15 cellular contexts compared by ENCODE assay signal in the genomic region with DNA sequence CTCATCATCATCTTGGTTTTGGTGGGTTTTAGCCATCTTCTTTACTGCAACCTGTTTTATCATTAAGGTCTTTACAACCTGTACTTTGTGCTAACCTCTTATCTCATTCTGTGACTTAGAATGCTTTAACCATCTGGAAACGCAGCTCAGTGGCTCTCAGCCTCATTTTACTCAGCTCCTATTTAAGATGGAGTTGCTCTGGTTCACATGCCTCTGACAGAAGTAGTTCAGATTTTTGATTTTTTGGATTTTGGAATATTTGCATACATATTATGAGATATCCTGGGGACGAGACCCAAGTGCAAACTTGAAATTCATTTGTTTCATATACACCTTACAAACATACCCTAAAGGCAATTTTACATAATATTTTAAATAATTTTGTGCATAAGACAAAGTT. TPM values are rescaled to one million over a fixed set of nuclear protein-coding genes. Genes with fewer than 3 reads are reported as not detected.
A peak's percentile ranks its signal among the peaks of the same experiment; 100 is the strongest.
DNase-seq lines count a peak whose midpoint lies in the region; ATAC-seq, FAIRE-seq and TF ChIP-seq lines count a peak whose summit lies in the region.
"Had no signal": no experiment of that assay in that cellular context is flagged by ENCODE, and none has a peak within 500 bp of the region (broad histone marks: within the 10 kb centered on the region; RNA-seq: fewer than 3 reads in every experiment).

No MANE protein-coding gene starts in this region.

- no peak overlapping the region for H3K4me2 ChIP-seq in K562 (ENCODE audit: insufficient read depth, low read length)

- no peak overlapping the region for H2AFZ ChIP-seq in K562 (ENCODE audit: low read depth, low read length)

- BruUV-seq in K562 (replicated peaks; lab: Mats Ljungman, UMichigan), result no TSS peak

- no peaks in the 10 kb centered on the region for H3K9me3 Mint-ChIP-seq in IgD-negative memory B cell
- no peaks in the 10 kb centered on the region for H3K9me3 Mint-ChIP-seq in stimulated activated memory B cell treated with anti-CD40 and anti-IgM and Interleukin-4, amounts not matched to agents 10 μg/mL and 1 μg/mL and 100 μg/mL, for 72 hours

- H3K4me1 ChIP-seq in cardiac muscle cell (ENCODE audit: low read depth) (peaks cover 36% of the 10 kb centered on the region), right cardiac atrium (ENCODE audit: control insufficient read depth, insufficient read depth, low read length) (peaks cover 7% of the 10 kb centered on the region), K562 (replicated peaks in 1 of 2; ENCODE audit: control insufficient read depth in 2 of 2, insufficient read depth in 2 of 2, low read length in 2 of 2) (peaks cover 6 to 37% of the 10 kb centered on the region in 2 experiments; a peak in 4 of 5 replicates)

- no peak for DNase-seq in cardiac muscle cell (ENCODE audit: low read depth in 1 of 2, low spot score in 1 of 2)
- no peak for DNase-seq in right cardiac atrium
- DNase-seq in K562 (ENCODE audit: extremely low read depth in 1 of 4, low spot score in 3 of 4), result no peak
- DNase-seq in SHP77 treated with DMSO at 0.1 percent for 48 hours (lab: John Stamatoyannopoulos, UW), result no peak
- no peak for DNase-seq in GM10266 (ENCODE audit: extremely low spot score)
- DNase-seq: C1 segment of cervical spinal cord, DMS53, H9, NCI-H1105 treated with DMSO at 0.1 percent for 48 hours, NCI-H187, NCI-H446, OCI-M1 had no signal

- in situ Hi-C loops in K562 (cut with MboI), result no loop called here

- H3K36me3 ChIP-seq in cardiac muscle cell (peaks cover 7% of the 10 kb centered on the region), K562 (ENCODE audit: control insufficient read depth, insufficient read depth, low read length) (peaks cover 54% of the 10 kb centered on the region)

- POLR2A ChIA-PET in K562 (lab: Yijun Ruan, JAX), result interaction anchor here (0.6 to 3.7 kb wide), 5 partner anchors 8 to 188 kb away, joined by 3 to 12 read pairs (median 6); a partner anchor contains a TSS

- TF ChIP-seq CTCF in cardiac muscle cell (IDR thresholded peaks at IDR 0.05; ENCODE audit: low read depth, low read length) (no peak), K562 (IDR thresholded peaks at IDR 0.05 in 2 of 3, conservative IDR thresholded peaks at IDR 0.05 in 1 of 3; ENCODE audit: insufficient read depth in 2 of 3, low read depth in 1 of 3, low read length in 3 of 3) (no peak), GM10266 (IDR thresholded peaks at IDR 0.05; ENCODE audit: control insufficient read depth, insufficient read depth, low read depth, missing control alignments) (no peak)

- 72% methylated on average over 2 of the region's 2 CpGs for whole genome bisulfite sequencing in right cardiac atrium
- WGBS in K562 (ENCODE audit: insufficient coverage, low coverage, missing lambda C conversion rate), result 75% methylated on average over 2 of the region's 2 CpGs

- no peak for TF ChIP-seq RAD21 in K562 (CRISPR knock-in tag; conservative IDR thresholded peaks at IDR 0.05 in 1 of 2, IDR thresholded peaks at IDR 0.05 in 1 of 2)

- H3K27me3 Mint-ChIP-seq in IgD-negative memory B cell, result no peaks in the 10 kb centered on the region
- no peaks in the 10 kb centered on the region for H3K27me3 Mint-ChIP-seq in stimulated activated memory B cell treated with anti-CD40 and anti-IgM and Interleukin-4, amounts not matched to agents 10 μg/mL and 1 μg/mL and 100 μg/mL, for 72 hours

- peaks cover 99% of the 10 kb centered on the region for H3K79me2 ChIP-seq in K562 (ENCODE audit: control insufficient read depth, insufficient read depth, low read length)

- TF ChIP-seq EP300 in K562 (IDR thresholded peaks at IDR 0.05; ENCODE audit: low read length), result no peak

- H3K4me1 Mint-ChIP-seq in IgD-negative memory B cell, result peaks cover 35 to 42% (median 37%) of the 10 kb centered on the region in 3 donors
- peaks cover 21% of the 10 kb centered on the region for H3K4me1 Mint-ChIP-seq in stimulated activated memory B cell treated with anti-CD40 and anti-IgM and Interleukin-4, amounts not matched to agents 10 μg/mL and 1 μg/mL and 100 μg/mL, for 72 hours

- peaks cover 4% of the 10 kb centered on the region for H3K36me3 Mint-ChIP-seq in IgD-negative memory B cell
- H3K36me3 Mint-ChIP-seq in stimulated activated memory B cell treated with anti-CD40 and anti-IgM and Interleukin-4, amounts not matched to agents 10 μg/mL and 1 μg/mL and 100 μg/mL, for 72 hours, result peaks cover 44% of the 10 kb centered on the region

- no peaks in the 10 kb centered on the region for H3K9me1 ChIP-seq in K562 (ENCODE audit: control insufficient read depth, insufficient read depth, low read length)

- H3K27me3 ChIP-seq in cardiac muscle cell, result no peaks in the 10 kb centered on the region
- H3K27me3 ChIP-seq in right cardiac atrium (ENCODE audit: control insufficient read depth, insufficient read depth), result no peaks in the 10 kb centered on the region
- no peaks in the 10 kb centered on the region for H3K27me3 ChIP-seq in K562 (ENCODE audit: control insufficient read depth in 2 of 2, insufficient read depth in 2 of 2, low read length in 2 of 2)

- H4K20me1 ChIP-seq in K562 (replicated peaks; ENCODE audit: control insufficient read depth, insufficient read depth, low read length), result peaks cover 14% of the 10 kb centered on the region

- intact Hi-C loops in right cardiac atrium (cut with DNase I), result no loop called here
- intact Hi-C loops in K562 (cut with micrococcal nuclease), result loop anchor here (5.0 to 10.0 kb wide), 2 partner anchors 36 to 1043 kb away; a partner anchor contains a TSS

- CTCF ChIA-PET in K562 (lab: Yijun Ruan, JAX; ENCODE audit: low intra/inter-chr PET ratio), result no interaction called here

- FAIRE-seq in K562 (lab: Jason Lieb, UNC), result no peak
- FAIRE-seq: A204.1 had no signal

- H3K4me3 Mint-ChIP-seq in IgD-negative memory B cell, result no peak overlapping the region
- H3K4me3 Mint-ChIP-seq in stimulated activated memory B cell treated with anti-CD40 and anti-IgM and Interleukin-4, amounts not matched to agents 10 μg/mL and 1 μg/mL and 100 μg/mL, for 72 hours, result no peak overlapping the region
- H3K4me3 Mint-ChIP-seq: H9 had no signal

- H3K4me3 ChIP-seq in cardiac muscle cell (no peak overlapping the region), right cardiac atrium (ENCODE audit: low read length) (no peak overlapping the region), K562 (no peak overlapping the region)

- H3K9ac ChIP-seq in K562 (ENCODE audit: insufficient read depth in 1 of 2, low read depth in 2 of 2, low read length in 2 of 2), result no peak overlapping the region

- peak overlapping the region; percentile 98 for H3K27ac ChIP-seq in cardiac muscle cell
- no peak overlapping the region for H3K27ac ChIP-seq in right cardiac atrium (ENCODE audit: low read length)
- H3K27ac ChIP-seq in K562 (ENCODE audit: extremely low read depth, low read depth, low read length), result no peak overlapping the region

- ATAC-seq in right cardiac atrium (no peak), K562 (no peak)
- ATAC-seq in stimulated activated memory B cell treated with anti-CD40 and anti-IgM and Interleukin-4, amounts not matched to agents 10 μg/mL and 1 μg/mL and 100 μg/mL, for 72 hours, result no peak

- no peak for TF ChIP-seq POLR2A in K562 (conservative IDR thresholded peaks at IDR 0.05)

- peak overlapping the region in 2 of 3 donors; percentile 52 to 81 for H3K27ac Mint-ChIP-seq in IgD-negative memory B cell
- H3K27ac Mint-ChIP-seq in stimulated activated memory B cell treated with anti-CD40 and anti-IgM and Interleukin-4, amounts not matched to agents 10 μg/mL and 1 μg/mL and 100 μg/mL, for 72 hours, result no peak overlapping the region

- no peaks in the 10 kb centered on the region for H3K9me3 ChIP-seq in cardiac muscle cell (ENCODE audit: low read depth)
- H3K9me3 ChIP-seq in right cardiac atrium (ENCODE audit: control insufficient read depth, low read length), result no peaks in the 10 kb centered on the region
- no peaks in the 10 kb centered on the region for H3K9me3 ChIP-seq in K562 (replicated peaks; ENCODE audit: control insufficient read depth, insufficient read depth, low read depth, low read length)

TF ChIP-seq in K562, 482 proteins besides CTCF, POLR2A, EP300 and RAD21 (continues in another document):
- TF ChIP-seq DDX20 (tag; IDR thresholded peaks at IDR 0.05; ENCODE audit: low read depth) (peak; percentile 90), XRCC5 (IDR thresholded peaks at IDR 0.05; ENCODE audit: low read depth, low read length) (no peak), ZNF311 (CRISPR knock-in tag; IDR thresholded peaks at IDR 0.05) (peak; percentile 92), TAF7 (tag; IDR thresholded peaks at IDR 0.05) (peak; percentile 37; the same call in 1 of the 2 replicates), SMARCB1 (IDR thresholded peaks at IDR 0.05; ENCODE audit: insufficient read length, low read depth) (no peak), SMARCC2 (IDR thresholded peaks at IDR 0.05; ENCODE audit: low read depth) (no peak), CBX5 (IDR thresholded peaks at IDR 0.05; ENCODE audit: borderline replicate concordance, low read depth) (no peak), SAFB2 (IDR thresholded peaks at IDR 0.05; ENCODE audit: borderline replicate concordance, low read depth, low read length, severe bottlenecking) (no peak), PHF21A (IDR thresholded peaks at IDR 0.05; ENCODE audit: borderline replicate concordance, low read depth) (no peak), ZNF583 (CRISPR knock-in tag; IDR thresholded peaks at IDR 0.05) (peak; percentile 83), MCM7 (IDR thresholded peaks at IDR 0.05) (no peak)

RNA-seq across cellular contexts. Expression of a gene that starts 10.7 kb away (rescaled TPM):
- 50.8 and 59.6 TPM in 2 replicates for total RNA-seq in cardiac muscle cell
- polyA plus RNA-seq in cardiac muscle cell, result 54.3 and 62.2 TPM in 2 replicates
- total RNA-seq in right cardiac atrium, result 10 to 100 TPM; 53.5 to 82.4 (median 65.7) TPM
- 20.8 TPM for polyA plus RNA-seq in right cardiac atrium
- polyA plus RNA-seq in IgD-negative memory B cell, result 134 TPM
- total RNA-seq in K562 (2011; cell fraction: chromatin; rRNA removed; ENCODE audit: low replicate concordance), result 101 and 216 TPM in 2 replicates
- total RNA-seq in K562 (2011; cell fraction: nucleolus; rRNA removed), result 66.2 and 82.1 TPM in 2 replicates
- 126 and 163 TPM in 2 replicates for total RNA-seq in K562 (2011; cell fraction: nucleoplasm; rRNA removed)
- 64.5 and 71.8 TPM in 2 replicates for total RNA-seq in K562 (2014; rRNA removed)
- total RNA-seq in K562 (2014; rRNA removed; fragmentation: Illumina TruSeq; extraction: Trizol), result 99.9 and 112 TPM in 2 replicates
- total RNA-seq in K562 (2015; rRNA removed; fragmentation: Illumina TruSeq; extraction: Trizol), result 79.7 and 88.7 TPM in 2 replicates
- 104 and 112 TPM in 2 replicates for total RNA-seq in K562 (2021)
- 32.4 and 54.4 TPM in 2 replicates for polyA plus RNA-seq in K562 (2011; rRNA removed)
- 14.0 and 24.2 TPM in 2 replicates for polyA plus RNA-seq in K562 (2011; cell fraction: cytosol; rRNA removed)
- 26.6 and 28.4 TPM in 2 replicates for polyA plus RNA-seq in K562 (2011; cell fraction: nucleus; rRNA removed)
- polyA plus RNA-seq in K562 (2012), result 62.7 and 87.2 TPM in 2 replicates
- polyA plus RNA-seq in K562 (2014; fragmentation: Illumina TruSeq; extraction: Trizol), result 86.1 and 92.2 TPM in 2 replicates
- 10 to 100 TPM; 51.9 to 75.0 TPM for polyA plus RNA-seq in K562 (2014; fragmentation: Nextera tagmentation; extraction: Ambion mirVana)
- 54.7 and 56.9 TPM in 2 replicates for polyA plus RNA-seq in K562 (2014; rRNA removed)
- polyA minus RNA-seq in K562 (2011; rRNA and poly(A)+ RNA removed), result 117 and 153 TPM in 2 replicates
- polyA minus RNA-seq in K562 (2011; cell fraction: cytosol; rRNA and poly(A)+ RNA removed), result 32.7 and 53.4 TPM in 2 replicates
- polyA minus RNA-seq in K562 (2011; cell fraction: nucleus; rRNA and poly(A)+ RNA removed), result 39.6 and 49.0 TPM in 2 replicates
